In the genomic region with DNA sequence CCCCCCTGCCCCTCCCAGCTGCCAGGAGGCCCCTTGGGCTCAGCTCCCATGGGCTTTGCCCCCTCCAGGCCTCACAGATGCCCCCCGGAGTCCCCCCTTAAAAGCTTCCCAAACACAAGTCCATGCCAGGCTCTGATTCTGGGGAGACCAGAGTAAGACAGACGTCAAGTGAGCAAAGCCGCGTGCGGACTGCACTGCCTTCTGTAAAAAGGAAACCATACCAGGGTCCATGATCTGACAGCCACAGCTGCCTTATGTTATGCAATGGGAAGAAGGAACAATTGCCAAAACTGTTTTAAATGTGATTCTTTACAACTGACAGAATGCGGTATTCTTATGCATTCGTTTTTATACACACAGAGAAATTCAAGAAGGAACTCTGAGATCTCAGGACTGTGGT, we compare ENCODE assay signal across 14 cellular contexts. TPM values are rescaled to one million over a fixed set of nuclear protein-coding genes. Genes with fewer than 3 reads are reported as not detected.
DNase-seq lines count a peak whose midpoint lies in the region; ATAC-seq and TF ChIP-seq lines count a peak whose summit lies in the region.
"Had no signal": no experiment of that assay in that cellular context is flagged by ENCODE, and none has a peak within 500 bp of the region (broad histone marks: within the 10 kb centered on the region; RNA-seq: fewer than 3 reads in every experiment).

No MANE protein-coding gene starts in this region.

- H3K36me3 ChIP-seq in esophagus squamous epithelium (peaks cover 0 to 74% (median 0%) of the 10 kb centered on the region in 3 donors), gastrocnemius medialis (peaks cover 0 to 28% of the 10 kb centered on the region in 2 donors)

- peak; percentile 53 to 86 for DNase-seq in HL-60 (ENCODE audit: low read depth in 1 of 2, low spot score in 1 of 2)
- peak; percentile 76 for DNase-seq in NOMO-1 treated with DMSO at 0.1 percent for 48 hours (lab: John Stamatoyannopoulos, UW; ENCODE audit: unreplicated experiment)
- DNase-seq in esophagus squamous epithelium (lab: John Stamatoyannopoulos, UW): no peak
- DNase-seq in gastrocnemius medialis: no peak
- DNase-seq in stimulated activated CD4-positive, alpha-beta T cell treated with anti-CD3 and anti-CD28 coated beads, Interleukin-4, amount 100 ng/mL, for 1 hour: no peak
- no peak for DNase-seq in iPS-NIHi11 (ENCODE audit: low spot score)
- DNase-seq: foreskin keratinocyte, H9, NCI-H1436 treated with DMSO at 0.1 percent for 48 hours, NCI-H774 had no signal

- TF ChIP-seq CTCF in HL-60 (IDR thresholded peaks at IDR 0.05; ENCODE audit: insufficient read depth, low read length) (no peak), esophagus squamous epithelium (IDR thresholded peaks at IDR 0.05) (no peak), gastrocnemius medialis (IDR thresholded peaks at IDR 0.05 in 4 of 5, conservative IDR thresholded peaks at IDR 0.05 in 1 of 5) (no peak)

- intact Hi-C loops in esophagus squamous epithelium (cut with DNase I): no loop called here
- intact Hi-C loops in gastrocnemius medialis (cut with DNase I; ENCODE audit: low total_unique reads): no loop called here

- H3K27me3 ChIP-seq in HL-60 (ENCODE audit: insufficient read depth, poor library complexity, severe bottlenecking): no peaks in the 10 kb centered on the region
- no peaks in the 10 kb centered on the region for H3K27me3 ChIP-seq in esophagus squamous epithelium
- H3K27me3 ChIP-seq in gastrocnemius medialis: no peaks in the 10 kb centered on the region
- H3K27me3 ChIP-seq: ascending aorta, foreskin keratinocyte had no signal

- no peak overlapping the region for H3K4me3 ChIP-seq in HL-60 (replicated peaks; ENCODE audit: insufficient read depth, low read length)
- H3K4me3 ChIP-seq in esophagus squamous epithelium: no peak overlapping the region
- no peak overlapping the region for H3K4me3 ChIP-seq in gastrocnemius medialis
- H3K4me3 ChIP-seq: ascending aorta had no signal

- H3K9me3 ChIP-seq in esophagus squamous epithelium: no peaks in the 10 kb centered on the region
- no peaks in the 10 kb centered on the region for H3K9me3 ChIP-seq in gastrocnemius medialis
- H3K9me3 ChIP-seq: ascending aorta had no signal

- H3K4me1 ChIP-seq in esophagus squamous epithelium: peaks cover 0 to 40% (median 8%) of the 10 kb centered on the region in 3 donors
- H3K4me1 ChIP-seq in gastrocnemius medialis: peaks cover 17 to 22% of the 10 kb centered on the region in 2 donors
- H3K4me1 ChIP-seq: ascending aorta, foreskin keratinocyte had no signal

- TF ChIP-seq POLR2A in esophagus squamous epithelium (IDR thresholded peaks at IDR 0.05) (no peak), gastrocnemius medialis (IDR thresholded peaks at IDR 0.05) (no peak)

- ATAC-seq in gastrocnemius medialis: peak in 1 of 2 donors; percentile 21
- ATAC-seq in HG03378 (IDR thresholded peaks at IDR 0.05; ENCODE audit: unreplicated experiment): no peak
- ATAC-seq: foreskin keratinocyte, right cardiac atrium had no signal

- H3K27ac ChIP-seq in HL-60 (replicated peaks): peak overlapping the region; percentile 92
- H3K27ac ChIP-seq in esophagus squamous epithelium: peak overlapping the region in 3 of 4 donors; percentile 31 to 54 (median 38)
- H3K27ac ChIP-seq in gastrocnemius medialis: peak overlapping the region; percentile 36 to 75 (median 54)
- H3K27ac ChIP-seq: ascending aorta, foreskin keratinocyte had no signal

- in situ Hi-C loops in gastrocnemius medialis (cut with MboI; ENCODE audit: low sequenced_read_pairs in 4 of 4): no loop called here

- 42 to 67% methylated on average over 2 to 3 of the region's 7 CpGs for WGBS in esophagus squamous epithelium, 2 donors

RNA-seq across cellular contexts. Expression of gene HEXD, which starts 17.9 kb away (rescaled TPM):
- 10 to 100 TPM; 10.6 to 42.0 (median 12.9) TPM for total RNA-seq in esophagus squamous epithelium
- total RNA-seq in gastrocnemius medialis: 10 to 100 TPM; 15.5 to 35.1 (median 22.5) TPM

RNA-seq across cellular contexts. Expression of gene OGFOD3, which starts 18.2 kb away (rescaled TPM):
- total RNA-seq in esophagus squamous epithelium (10 to 100 TPM; 11.9 to 26.7 (median 19.4) TPM), gastrocnemius medialis (10 to 100 TPM; 25.8 to 72.1 (median 27.7) TPM)

RNA-seq across cellular contexts. Expression of gene UTS2R, which starts 28.6 kb away (rescaled TPM):
- not detected for total RNA-seq in esophagus squamous epithelium
- total RNA-seq in gastrocnemius medialis: not detected
- total RNA-seq: ascending aorta, dermis microvascular lymphatic vessel endothelial cell, foreskin keratinocyte had no signal

RNA-seq across cellular contexts. Expression of gene TEX19, which starts 41.2 kb away (rescaled TPM):
- total RNA-seq in esophagus squamous epithelium: not detected
- under 1 TPM in 1 of 4 donors, not detected in 3; 0.40 TPM for total RNA-seq in gastrocnemius medialis
- total RNA-seq: ascending aorta, dermis microvascular lymphatic vessel endothelial cell, right cardiac atrium had no signal

RNA-seq across cellular contexts. Expression of gene CYBC1, which starts 50.3 kb away (rescaled TPM):
- 10 to 100 TPM; 31.7 to 74.3 (median 51.1) TPM for total RNA-seq in esophagus squamous epithelium
- 10 to 100 TPM; 17.3 to 29.8 (median 19.3) TPM for total RNA-seq in gastrocnemius medialis

Comparison
In these comparisons a context has a peak if more than half of its experiments do, and no peak if none do; other contexts are left out.
1. DNase-seq: peak in HL-60 (2 of 2) and NOMO-1 treated with DMSO at 0.1 percent for 48 hours (single experiment); none in esophagus squamous epithelium (single experiment), gastrocnemius medialis (0 of 2), stimulated activated CD4-positive, alpha-beta T cell treated with anti-CD3 and anti-CD28 coated beads, Interleukin-4, amount 100 ng/mL, for 1 hour (single experiment) and iPS-NIHi11 (single experiment).
2. H3K27ac ChIP-seq: peak in every context shown above with its lines; median percentile 92 in HL-60; 54 in gastrocnemius medialis; 38 in esophagus squamous epithelium.